ENCODE assay signal across 15 cellular contexts in genomic region chr6:55664581-55665223, GRCh38.
"Had no signal": no experiment of that assay in that cellular context is flagged by ENCODE, and none has a peak within 500 bp of the region (broad histone marks: within the 10 kb centered on the region; RNA-seq: fewer than 3 reads in every experiment).

No MANE protein-coding gene starts in this region.

- H3K4me1 ChIP-seq: neural progenitor cell, parathyroid adenoma had no signal

- H3K4me3 ChIP-seq: neural progenitor cell, skin epidermis, thoracic aorta had no signal

- H3K27me3 ChIP-seq: neural progenitor cell had no signal

- ATAC-seq: activated T-helper 17 cell treated with anti-CD3 and anti-CD28 coated beads, Interleukin-2, amount 50 U/mL, for 72 hours; stimulated activated naive CD8-positive, alpha-beta T cell treated with anti-CD3 and anti-CD28 coated beads, Interleukin-15, amount 100 ng/mL, for 72 hours had no signal

- H3K9ac ChIP-seq: neural progenitor cell, parathyroid adenoma had no signal

- H3K4me2 ChIP-seq: neural progenitor cell had no signal

- DNase-seq: activated B cell treated with CpG ODN at 0.5 μM for 24 hours; activated CD4-positive, alpha-beta T cell treated with anti-CD3 and anti-CD28 coated beads, Interleukin-2, amount 10 ng/mL, durations not matched to agents 24 days and 14 days; activated naive CD4-positive, alpha-beta T cell treated with anti-CD3 and anti-CD28 coated beads for 36 hours; activated T-cell treated with anti-CD3 and anti-CD28 coated beads for 4 hours; central memory CD4-positive, alpha-beta T cell; cortex of kidney; effector CD8-positive, alpha-beta T cell; retina; stimulated activated CD4-positive, alpha-beta T cell treated with anti-CD3 and anti-CD28 coated beads, Interleukin-4, amount 100 ng/mL, for 4 hours; stimulated activated naive CD8-positive, alpha-beta T cell treated with anti-CD3 and anti-CD28 coated beads, Interleukin-15, amount 100 ng/mL, for 72 hours had no signal

- H3K79me2 ChIP-seq: parathyroid adenoma had no signal

- H3K27ac ChIP-seq: neural progenitor cell, parathyroid adenoma, thoracic aorta had no signal

- H3K36me3 ChIP-seq: neural progenitor cell, thoracic aorta had no signal

- H2AFZ ChIP-seq: neural progenitor cell, parathyroid adenoma had no signal
